ENCODE assay signal across 28 cellular contexts in the genomic region with DNA sequence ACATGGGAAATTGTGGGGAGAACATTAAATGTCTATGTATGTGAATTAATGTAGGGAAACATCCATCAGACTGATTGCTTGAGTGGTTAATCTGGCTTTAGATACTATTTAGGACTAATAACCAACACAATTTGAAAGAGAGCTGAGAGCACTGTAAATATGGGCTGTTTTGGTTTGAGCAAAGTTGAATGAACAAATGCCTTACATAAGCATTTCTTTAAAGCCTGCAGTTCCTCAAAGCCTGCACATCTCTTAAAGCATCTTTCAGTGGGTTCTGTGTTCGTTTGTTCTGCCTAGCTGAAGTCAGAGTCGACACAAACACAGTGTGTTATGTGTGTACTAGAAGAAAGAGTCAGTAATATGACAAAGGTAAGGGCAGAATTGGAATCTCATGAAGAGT.
"Had no signal": no experiment of that assay in that cellular context is flagged by ENCODE, and none has a peak within 500 bp of the region (broad histone marks: within the 10 kb centered on the region; RNA-seq: fewer than 3 reads in every experiment).

No MANE protein-coding gene starts in this region.

- H3K4me3 ChIP-seq: dorsolateral prefrontal cortex, esophagus muscularis mucosa, heart right ventricle, left lung, ovary, psoas muscle, skin epidermis, spleen, thoracic aorta, tibial nerve, upper lobe of left lung had no signal

- H3K27me3 ChIP-seq: esophagus muscularis mucosa, foreskin keratinocyte, heart right ventricle, left lung, ovary, tibial nerve, upper lobe of left lung had no signal

- ATAC-seq: foreskin keratinocyte; heart right ventricle; left cardiac atrium; left lung; naive thymus-derived CD8-positive, alpha-beta T cell; psoas muscle; right cardiac atrium; stimulated activated naive B cell treated with anti-CD40 and anti-IgM and Interleukin-4, amounts not matched to agents 10 μg/mL and 1 μg/mL and 100 μg/mL, for 72 hours had no signal

- FAIRE-seq: colon, endothelial cell of umbilical vein, islet of Langerhans, urothelium cell line had no signal

- H3K36me3 Mint-ChIP-seq: naive thymus-derived CD8-positive, alpha-beta T cell; stimulated activated naive B cell treated with anti-CD40 and anti-IgM and Interleukin-4, amounts not matched to agents 10 μg/mL and 1 μg/mL and 100 μg/mL, for 72 hours had no signal

- H3K27ac ChIP-seq: dorsolateral prefrontal cortex, esophagus muscularis mucosa, foreskin keratinocyte, heart right ventricle, left lung, ovary, psoas muscle, skin epidermis, spleen, thoracic aorta, tibial nerve, upper lobe of left lung had no signal

- H3K27ac Mint-ChIP-seq: naive thymus-derived CD8-positive, alpha-beta T cell; nephron progenitor cell; stimulated activated naive B cell treated with anti-CD40 and anti-IgM and Interleukin-4, amounts not matched to agents 10 μg/mL and 1 μg/mL and 100 μg/mL, for 72 hours; stimulated activated naive CD8-positive, alpha-beta T cell treated with anti-CD3 and anti-CD28 coated beads, Interleukin-15, Interleukin-2, amounts not matched to agents 100 ng/mL and 50 ng/mL, for 24 hours had no signal

- H3K4me3 Mint-ChIP-seq: naive thymus-derived CD8-positive, alpha-beta T cell; nephron progenitor cell; stimulated activated naive B cell treated with anti-CD40 and anti-IgM and Interleukin-4, amounts not matched to agents 10 μg/mL and 1 μg/mL and 100 μg/mL, for 72 hours; stimulated activated naive CD8-positive, alpha-beta T cell treated with anti-CD3 and anti-CD28 coated beads, Interleukin-15, Interleukin-2, amounts not matched to agents 100 ng/mL and 50 ng/mL, for 24 hours had no signal

- H3K4me1 Mint-ChIP-seq: naive thymus-derived CD8-positive, alpha-beta T cell; stimulated activated naive B cell treated with anti-CD40 and anti-IgM and Interleukin-4, amounts not matched to agents 10 μg/mL and 1 μg/mL and 100 μg/mL, for 72 hours had no signal

- DNase-seq: dorsolateral prefrontal cortex; effector CD8-positive, alpha-beta T cell; foreskin keratinocyte; glutamatergic neuron; heart right ventricle; hypothalamus; left cardiac atrium; left lung; naive thymus-derived CD8-positive, alpha-beta T cell; nephron progenitor cell; occipital lobe; ovary; posterior cingulate gyrus; psoas muscle; right cardiac atrium; spleen; stimulated activated CD4-positive, alpha-beta T cell treated with anti-CD3 and anti-CD28 coated beads, Interleukin-4, amount 100 ng/mL, for 4 hours; stimulated activated naive B cell treated with anti-CD40 and anti-IgM and Interleukin-4, amounts not matched to agents 10 μg/mL and 1 μg/mL and 100 μg/mL, for 72 hours; upper lobe of left lung had no signal

- H3K4me1 ChIP-seq: esophagus muscularis mucosa, foreskin keratinocyte, heart right ventricle, left lung, spleen, upper lobe of left lung had no signal

- H3K36me3 ChIP-seq: esophagus muscularis mucosa, heart right ventricle, left lung, ovary, spleen, thoracic aorta, tibial nerve, upper lobe of left lung had no signal

- H3K9me3 Mint-ChIP-seq: naive thymus-derived CD8-positive, alpha-beta T cell; nephron progenitor cell; stimulated activated naive CD8-positive, alpha-beta T cell treated with anti-CD3 and anti-CD28 coated beads, Interleukin-15, Interleukin-2, amounts not matched to agents 100 ng/mL and 50 ng/mL, for 24 hours had no signal

- H3K9me3 ChIP-seq: esophagus muscularis mucosa, heart right ventricle, left lung, ovary, psoas muscle, spleen, thoracic aorta, tibial nerve, upper lobe of left lung had no signal
